In the genomic region with DNA sequence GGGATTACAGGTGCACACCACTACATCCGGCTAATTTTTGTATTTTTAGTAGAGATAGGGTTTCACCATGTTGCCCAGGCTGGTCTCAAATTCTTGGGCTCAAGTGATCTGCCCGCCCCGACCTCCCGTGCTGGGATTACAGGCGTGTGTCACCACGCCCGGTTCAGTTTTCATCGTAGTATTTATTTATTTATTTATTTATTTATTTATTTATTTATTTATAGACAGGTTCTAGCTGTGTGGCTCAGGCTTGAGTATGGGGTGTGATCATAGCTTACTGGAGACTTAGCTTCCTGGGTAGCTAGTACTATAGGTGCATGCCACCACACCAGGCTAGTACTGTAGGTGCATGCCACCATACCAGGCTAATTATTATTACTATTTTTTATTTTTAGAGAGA, we compare ENCODE assay signal across 20 cellular contexts.
"Had no signal": no experiment of that assay in that cellular context is flagged by ENCODE, and none has a peak within 500 bp of the region (broad histone marks: within the 10 kb centered on the region; RNA-seq: fewer than 3 reads in every experiment).

No MANE protein-coding gene starts in this region.

- H3K4me2 ChIP-seq: smooth muscle cell had no signal

- FAIRE-seq: urothelium cell line had no signal

- H3K4me3 Mint-ChIP-seq: naive thymus-derived CD8-positive, alpha-beta T cell; natural killer cell treated with Interleukin-12 subunit alpha and Interleukin-12 subunit beta and Interleukin-15 and Interleukin-18, amount 100 ng/mL, for 72 hours; nephron progenitor cell; neural crest cell; stimulated activated memory B cell treated with anti-CD40 and anti-IgM and Interleukin-4, amounts not matched to agents 10 μg/mL and 1 μg/mL and 100 μg/mL, for 72 hours; stimulated activated naive CD8-positive, alpha-beta T cell treated with anti-CD3 and anti-CD28 coated beads, Interleukin-15, Interleukin-2, amounts not matched to agents 100 ng/mL and 50 ng/mL, for 24 hours had no signal

- H3K4me1 ChIP-seq: pancreas, prostate gland, thyroid gland, upper lobe of left lung, vagina had no signal

- H3K4me1 Mint-ChIP-seq: naive thymus-derived CD8-positive, alpha-beta T cell; stimulated activated memory B cell treated with anti-CD40 and anti-IgM and Interleukin-4, amounts not matched to agents 10 μg/mL and 1 μg/mL and 100 μg/mL, for 72 hours had no signal

- H3K27ac ChIP-seq: neutrophil, pancreas, prostate gland, right atrium auricular region, skin epidermis, spleen, stomach, thoracic aorta, thyroid gland, upper lobe of left lung, vagina had no signal

- H3K9me3 ChIP-seq: neutrophil, pancreas, prostate gland, right atrium auricular region, stomach, thoracic aorta, thyroid gland, tibial nerve, upper lobe of left lung, vagina had no signal

- ATAC-seq: natural killer cell treated with Interleukin-12 subunit alpha and Interleukin-12 subunit beta and Interleukin-15 and Interleukin-18, amount 100 ng/mL, for 72 hours had no signal

- H3K36me3 Mint-ChIP-seq: naive thymus-derived CD8-positive, alpha-beta T cell; natural killer cell treated with Interleukin-12 subunit alpha and Interleukin-12 subunit beta and Interleukin-15 and Interleukin-18, amount 100 ng/mL, for 72 hours; stimulated activated memory B cell treated with anti-CD40 and anti-IgM and Interleukin-4, amounts not matched to agents 10 μg/mL and 1 μg/mL and 100 μg/mL, for 72 hours had no signal

- H3K4me3 ChIP-seq: pancreas, prostate gland, right atrium auricular region, skin epidermis, smooth muscle cell, spleen, stomach, thoracic aorta, thyroid gland, tibial nerve, upper lobe of left lung, vagina had no signal

- H3K27ac Mint-ChIP-seq: naive thymus-derived CD8-positive, alpha-beta T cell; natural killer cell treated with Interleukin-12 subunit alpha and Interleukin-12 subunit beta and Interleukin-15 and Interleukin-18, amount 100 ng/mL, for 72 hours; nephron progenitor cell; stimulated activated memory B cell treated with anti-CD40 and anti-IgM and Interleukin-4, amounts not matched to agents 10 μg/mL and 1 μg/mL and 100 μg/mL, for 72 hours; stimulated activated naive CD8-positive, alpha-beta T cell treated with anti-CD3 and anti-CD28 coated beads, Interleukin-15, Interleukin-2, amounts not matched to agents 100 ng/mL and 50 ng/mL, for 24 hours had no signal

- DNase-seq: spleen, stomach had no signal

- H3K9me3 Mint-ChIP-seq: natural killer cell treated with Interleukin-12 subunit alpha and Interleukin-12 subunit beta and Interleukin-15 and Interleukin-18, amount 100 ng/mL, for 72 hours; neural crest cell; stimulated activated naive CD8-positive, alpha-beta T cell treated with anti-CD3 and anti-CD28 coated beads, Interleukin-15, Interleukin-2, amounts not matched to agents 100 ng/mL and 50 ng/mL, for 24 hours had no signal
